ENCODE assay signal across 1 cellular context in genomic region chr11:73650400-73650799, GRCh38.
A peak's percentile ranks its signal among the peaks of the same experiment; 100 is the strongest.
TF ChIP-seq lines count a peak whose summit lies in the region.

No MANE protein-coding gene starts in this region.

TF ChIP-seq in HepG2, 621 proteins besides CTCF, POLR2A, EP300 and RAD21:
- TF ChIP-seq RXRA (CRISPR knock-in tag; IDR thresholded peaks at IDR 0.05) (no peak), ZNF687 (CRISPR knock-in tag; IDR thresholded peaks at IDR 0.05) (peak; percentile 36; the same call in 1 of the 2 replicates), STAT6 (CRISPR knock-in tag; IDR thresholded peaks at IDR 0.05; ENCODE audit: borderline replicate concordance) (no peak), ZBTB49 (CRISPR knock-in tag; IDR thresholded peaks at IDR 0.05; ENCODE audit: borderline replicate concordance) (no peak), NRL (CRISPR knock-in tag; IDR thresholded peaks at IDR 0.05; ENCODE audit: borderline replicate concordance) (no peak), ZBTB38 (CRISPR knock-in tag; IDR thresholded peaks at IDR 0.05) (peak; percentile 68; the same call in 1 of the 2 replicates), ZNF451 (CRISPR knock-in tag; IDR thresholded peaks at IDR 0.05) (no peak), MED1 (CRISPR knock-in tag; IDR thresholded peaks at IDR 0.05) (no peak), CREM (IDR thresholded peaks at IDR 0.05) (no peak), CREM (CRISPR knock-in tag; IDR thresholded peaks at IDR 0.05) (no peak), POLR2G (IDR thresholded peaks at IDR 0.05; ENCODE audit: low read depth, low read length) (0 out of 2 replicates have a peak, but pooled peaks have one; percentile 22), ZFP82 (CRISPR knock-in tag; IDR thresholded peaks at IDR 0.05; ENCODE audit: borderline replicate concordance) (no peak), DDIT3 (CRISPR knock-in tag; IDR thresholded peaks at IDR 0.05) (no peak)
